Comparison of ENCODE assay signal across 8 cellular contexts in genomic region chr12:119876761-119877638, GRCh38. TPM values are rescaled to one million over a fixed set of nuclear protein-coding genes. Genes with fewer than 3 reads are reported as not detected.
DNase-seq lines count a peak whose midpoint lies in the region; ATAC-seq and TF ChIP-seq lines count a peak whose summit lies in the region.

Gene CIT, minus strand, starts transcription at chr12:119877320. Its CDS starts 1,152 bp downstream, at chr12:119876168.

- H3K36me3 ChIP-seq in vagina, result no peaks in the 10 kb centered on the region

- ATAC-seq in GM18505 (IDR thresholded peaks at IDR 0.05; ENCODE audit: unreplicated experiment) (peak; percentile 98), HG02970 (IDR thresholded peaks at IDR 0.05; ENCODE audit: low FRiP score, unreplicated experiment) (peak; percentile 97), right cardiac atrium (peak; percentile 100)

- no peaks in the 10 kb centered on the region for H3K9me3 ChIP-seq in right cardiac atrium (ENCODE audit: control insufficient read depth, low read length)
- H3K9me3 ChIP-seq in vagina, result no peaks in the 10 kb centered on the region

- no peaks in the 10 kb centered on the region for H3K27me3 ChIP-seq in right cardiac atrium (ENCODE audit: control insufficient read depth, insufficient read depth)
- H3K27me3 ChIP-seq in vagina, result no peaks in the 10 kb centered on the region

- intact Hi-C loops in right cardiac atrium (cut with DNase I), result no loop called here
- intact Hi-C loops in vagina (cut with DNase I), result no loop called here

- under 1% methylated on average over 56 of the region's 56 CpGs for WGBS in right cardiac atrium

- TF ChIP-seq CTCF in vagina (IDR thresholded peaks at IDR 0.05), result no peak

- peak within 1 kb of the TSS; percentile 53 for H3K4me3 ChIP-seq in right cardiac atrium (ENCODE audit: low read length)
- peak within 1 kb of the TSS; percentile 66 to 72 for H3K4me3 ChIP-seq in vagina

- DNase-seq in NCI-H187 treated with DMSO at 0.1 percent for 48 hours (lab: John Stamatoyannopoulos, UW), result peak; percentile 90
- peak; percentile 69 to 93 (median 75) for DNase-seq in T-helper 2 cell
- DNase-seq in anterior cingulate cortex (lab: John Stamatoyannopoulos, UW), result peak; percentile 30 to 91 (median 76)
- DNase-seq in right cardiac atrium, result peak; percentile 88 to 94 (median 94)
- peak; percentile 77 for DNase-seq in pulmonary artery endothelial cell (ENCODE audit: low read depth, low spot score)
- no peak for DNase-seq in vagina (ENCODE audit: extremely low spot score in 2 of 2)

- H3K4me1 ChIP-seq in right cardiac atrium (ENCODE audit: control insufficient read depth, insufficient read depth, low read length) (peaks cover 2% of the 10 kb centered on the region), vagina (peaks cover 5% of the 10 kb centered on the region)

- no peak within 1 kb of the TSS for H3K27ac ChIP-seq in right cardiac atrium (ENCODE audit: low read length)
- peak within 1 kb of the TSS; percentile 35 for H3K27ac ChIP-seq in vagina

- TF ChIP-seq POLR2A in GM18505 (IDR thresholded peaks at IDR 0.05; ENCODE audit: borderline replicate concordance, extremely low read depth, insufficient read depth, insufficient read length), result peak; percentile 52
- no peak for TF ChIP-seq POLR2A in vagina (IDR thresholded peaks at IDR 0.05)

RNA-seq across cellular contexts. Expression of gene CIT, which starts in this region (rescaled TPM):
- total RNA-seq in right cardiac atrium (1 to 10 TPM; 2.0 to 3.0 (median 2.5) TPM), pulmonary artery endothelial cell (15.8 and 29.7 TPM in 2 replicates), vagina (20.6 TPM)
- polyA plus RNA-seq in right cardiac atrium, result 0.61 TPM

Comparison
In these comparisons a context has a peak if more than half of its experiments do, and no peak if none do; other contexts are left out.
1. DNase-seq: peak in NCI-H187 treated with DMSO at 0.1 percent for 48 hours (single experiment), T-helper 2 cell (5 of 5), anterior cingulate cortex (58 of 58), right cardiac atrium (3 of 3) and pulmonary artery endothelial cell (single experiment); none in vagina (0 of 2).
2. Peak in every context shown above with its lines, with median percentiles within 50 percentile points of each other: ATAC-seq.